8 cellular contexts compared by ENCODE assay signal in genomic region chr17:28598799-28599310, GRCh38. TPM values are rescaled to one million over a fixed set of nuclear protein-coding genes. Genes with fewer than 3 reads are reported as not detected.
DNase-seq lines count a peak whose midpoint lies in the region; ATAC-seq and TF ChIP-seq lines count a peak whose summit lies in the region.

A gene with protein sequence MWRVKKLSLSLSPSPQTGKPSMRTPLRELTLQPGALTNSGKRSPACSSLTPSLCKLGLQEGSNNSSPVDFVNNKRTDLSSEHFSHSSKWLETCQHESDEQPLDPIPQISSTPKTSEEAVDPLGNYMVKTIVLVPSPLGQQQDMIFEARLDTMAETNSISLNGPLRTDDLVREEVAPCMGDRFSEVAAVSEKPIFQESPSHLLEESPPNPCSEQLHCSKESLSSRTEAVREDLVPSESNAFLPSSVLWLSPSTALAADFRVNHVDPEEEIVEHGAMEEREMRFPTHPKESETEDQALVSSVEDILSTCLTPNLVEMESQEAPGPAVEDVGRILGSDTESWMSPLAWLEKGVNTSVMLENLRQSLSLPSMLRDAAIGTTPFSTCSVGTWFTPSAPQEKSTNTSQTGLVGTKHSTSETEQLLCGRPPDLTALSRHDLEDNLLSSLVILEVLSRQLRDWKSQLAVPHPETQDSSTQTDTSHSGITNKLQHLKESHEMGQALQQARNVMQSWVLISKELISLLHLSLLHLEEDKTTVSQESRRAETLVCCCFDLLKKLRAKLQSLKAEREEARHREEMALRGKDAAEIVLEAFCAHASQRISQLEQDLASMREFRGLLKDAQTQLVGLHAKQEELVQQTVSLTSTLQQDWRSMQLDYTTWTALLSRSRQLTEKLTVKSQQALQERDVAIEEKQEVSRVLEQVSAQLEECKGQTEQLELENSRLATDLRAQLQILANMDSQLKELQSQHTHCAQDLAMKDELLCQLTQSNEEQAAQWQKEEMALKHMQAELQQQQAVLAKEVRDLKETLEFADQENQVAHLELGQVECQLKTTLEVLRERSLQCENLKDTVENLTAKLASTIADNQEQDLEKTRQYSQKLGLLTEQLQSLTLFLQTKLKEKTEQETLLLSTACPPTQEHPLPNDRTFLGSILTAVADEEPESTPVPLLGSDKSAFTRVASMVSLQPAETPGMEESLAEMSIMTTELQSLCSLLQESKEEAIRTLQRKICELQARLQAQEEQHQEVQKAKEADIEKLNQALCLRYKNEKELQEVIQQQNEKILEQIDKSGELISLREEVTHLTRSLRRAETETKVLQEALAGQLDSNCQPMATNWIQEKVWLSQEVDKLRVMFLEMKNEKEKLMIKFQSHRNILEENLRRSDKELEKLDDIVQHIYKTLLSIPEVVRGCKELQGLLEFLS (minus strand): TSS chr17:28599025. CDS start chr17:28598946, 79 bp downstream.

- TF ChIP-seq CTCF in SK-N-SH (IDR thresholded peaks at IDR 0.05): no peak

- H2AFZ ChIP-seq in SK-N-SH (ENCODE audit: low read depth): peak within 1 kb of the TSS; percentile 93

- no peaks in the 10 kb centered on the region for H4K20me1 ChIP-seq in SK-N-SH (ENCODE audit: insufficient read depth)

- DNase-seq in GM04504 (ENCODE audit: low read depth) (peak; percentile 75), NCI-H1048 (lab: John Stamatoyannopoulos, UW) (peak; percentile 76), SK-N-SH (peak; percentile 99), germinal center (ENCODE audit: low spot score) (peak; percentile 99), non-pigmented ciliary epithelial cell (ENCODE audit: low read depth) (peak; percentile 57), superior temporal gyrus (ENCODE audit: extremely low spot score) (peak; percentile 87)
- peak; percentile 94 for DNase-seq in activated naive CD4-positive, alpha-beta T cell treated with anti-CD3 and anti-CD28 coated beads, Interleukin-2, amount 50 U/mL, for 16 hours

- no peaks in the 10 kb centered on the region for H3K9me3 ChIP-seq in SK-N-SH

- peaks cover 25% of the 10 kb centered on the region for H3F3A ChIP-seq in SK-N-SH (replicated peaks; ENCODE audit: insufficient read depth)

- no peak for TF ChIP-seq EP300 in SK-N-SH (IDR thresholded peaks at IDR 0.05; ENCODE audit: borderline replicate concordance in 1 of 2, low read depth in 1 of 2, low read length in 1 of 2)

- peak within 1 kb of the TSS; percentile 75 to 94 for H3K27ac ChIP-seq in SK-N-SH (ENCODE audit: low read depth in 2 of 2, low read length in 1 of 2)

- peak within 1 kb of the TSS; percentile 65 to 83 for H3K4me3 ChIP-seq in SK-N-SH (ENCODE audit: low read depth in 2 of 2, low read length in 1 of 2)

- no peaks in the 10 kb centered on the region for H3K9me2 ChIP-seq in SK-N-SH

- peaks cover 46% of the 10 kb centered on the region for H3K79me2 ChIP-seq in SK-N-SH (ENCODE audit: insufficient read depth)

- ATAC-seq in HG02571 (IDR thresholded peaks at IDR 0.05; ENCODE audit: unreplicated experiment): peak; percentile 81

- H3K36me3 ChIP-seq in SK-N-SH (replicated peaks in 1 of 2; ENCODE audit: control insufficient read depth in 1 of 2, insufficient read depth in 2 of 2, low read length in 1 of 2): peaks cover 0 to 3% of the 10 kb centered on the region in 2 experiments

- peaks cover 6 to 9% of the 10 kb centered on the region in 2 experiments; a peak in 1 of 4 replicates for H3K4me1 ChIP-seq in SK-N-SH (ENCODE audit: control insufficient read depth in 1 of 2, insufficient read depth in 2 of 2, low read depth in 1 of 2, low read length in 1 of 2)

- TF ChIP-seq RAD21 in SK-N-SH (IDR thresholded peaks at IDR 0.05; ENCODE audit: low read length): no peak

- WGBS in SK-N-SH (ENCODE audit: low lambda C conversion rate): 0% methylated on average over 5 of the region's 44 CpGs

- peak within 1 kb of the TSS; percentile 87 for H3K9ac ChIP-seq in SK-N-SH

- POLR2A ChIA-PET in SK-N-SH (lab: Yijun Ruan, JAX): interaction anchor here (0.6 to 0.8 kb wide), 2 partner anchors 17 to 27 kb away, joined by 3 read pairs; no protein-coding TSS in a partner anchor

- CTCF ChIA-PET in SK-N-SH (lab: Yijun Ruan, JAX): interaction anchor here (0.6 to 2.3 kb wide), 7 partner anchors 10 to 52 kb away, joined by 3 to 7 read pairs (median 4); partner anchors contain the start of gene BLTP2

- H3K4me2 ChIP-seq in SK-N-SH: peak within 1 kb of the TSS; percentile 93

- no peaks in the 10 kb centered on the region for H3K27me3 ChIP-seq in SK-N-SH (ENCODE audit: insufficient read depth)

TF ChIP-seq in SK-N-SH, 30 proteins besides CTCF, POLR2A, EP300 and RAD21 (continues in another document):
- TF ChIP-seq, protein P1, sequence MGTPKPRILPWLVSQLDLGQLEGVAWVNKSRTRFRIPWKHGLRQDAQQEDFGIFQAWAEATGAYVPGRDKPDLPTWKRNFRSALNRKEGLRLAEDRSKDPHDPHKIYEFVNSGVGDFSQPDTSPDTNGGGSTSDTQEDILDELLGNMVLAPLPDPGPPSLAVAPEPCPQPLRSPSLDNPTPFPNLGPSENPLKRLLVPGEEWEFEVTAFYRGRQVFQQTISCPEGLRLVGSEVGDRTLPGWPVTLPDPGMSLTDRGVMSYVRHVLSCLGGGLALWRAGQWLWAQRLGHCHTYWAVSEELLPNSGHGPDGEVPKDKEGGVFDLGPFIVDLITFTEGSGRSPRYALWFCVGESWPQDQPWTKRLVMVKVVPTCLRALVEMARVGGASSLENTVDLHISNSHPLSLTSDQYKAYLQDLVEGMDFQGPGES (IDR thresholded peaks at IDR 0.05; ENCODE audit: low read depth, low read length): no peak
- TF ChIP-seq MXI1 (IDR thresholded peaks at IDR 0.05; ENCODE audit: low read depth, low read length) (peak; percentile 90), TCF12 (IDR thresholded peaks at IDR 0.05) (no peak), YY1 (IDR thresholded peaks at IDR 0.05; ENCODE audit: low read depth) (peak; percentile 86), USF1 (IDR thresholded peaks at IDR 0.05; ENCODE audit: borderline replicate concordance, low read depth) (no peak), ELF1 (IDR thresholded peaks at IDR 0.05) (peak; percentile 46; the same call in 1 of the 2 replicates), NRF1 (IDR thresholded peaks at IDR 0.05; ENCODE audit: low read depth, low read length) (peak; percentile 34; the same call in 1 of the 2 replicates), FOSL2 (IDR thresholded peaks at IDR 0.05; ENCODE audit: borderline replicate concordance, low read depth) (no peak), FOXJ3 (CRISPR knock-in tag; IDR thresholded peaks at IDR 0.05) (no peak), GABPA (IDR thresholded peaks at IDR 0.05; ENCODE audit: low read depth) (no peak), MAX (IDR thresholded peaks at IDR 0.05; ENCODE audit: low read depth) (peak; percentile 71; the same call in 1 of the 2 replicates), CHD2 (IDR thresholded peaks at IDR 0.05; ENCODE audit: low read length, partially characterized antibody) (no peak), RCOR1 (IDR thresholded peaks at IDR 0.05; ENCODE audit: low read length) (no peak), EZH2phosphoT487 (IDR thresholded peaks at IDR 0.05; ENCODE audit: borderline replicate concordance, low read depth) (no peak), FOXM1 (IDR thresholded peaks at IDR 0.05; ENCODE audit: low read depth) (peak; percentile 87)
- TF ChIP-seq, protein P2, sequence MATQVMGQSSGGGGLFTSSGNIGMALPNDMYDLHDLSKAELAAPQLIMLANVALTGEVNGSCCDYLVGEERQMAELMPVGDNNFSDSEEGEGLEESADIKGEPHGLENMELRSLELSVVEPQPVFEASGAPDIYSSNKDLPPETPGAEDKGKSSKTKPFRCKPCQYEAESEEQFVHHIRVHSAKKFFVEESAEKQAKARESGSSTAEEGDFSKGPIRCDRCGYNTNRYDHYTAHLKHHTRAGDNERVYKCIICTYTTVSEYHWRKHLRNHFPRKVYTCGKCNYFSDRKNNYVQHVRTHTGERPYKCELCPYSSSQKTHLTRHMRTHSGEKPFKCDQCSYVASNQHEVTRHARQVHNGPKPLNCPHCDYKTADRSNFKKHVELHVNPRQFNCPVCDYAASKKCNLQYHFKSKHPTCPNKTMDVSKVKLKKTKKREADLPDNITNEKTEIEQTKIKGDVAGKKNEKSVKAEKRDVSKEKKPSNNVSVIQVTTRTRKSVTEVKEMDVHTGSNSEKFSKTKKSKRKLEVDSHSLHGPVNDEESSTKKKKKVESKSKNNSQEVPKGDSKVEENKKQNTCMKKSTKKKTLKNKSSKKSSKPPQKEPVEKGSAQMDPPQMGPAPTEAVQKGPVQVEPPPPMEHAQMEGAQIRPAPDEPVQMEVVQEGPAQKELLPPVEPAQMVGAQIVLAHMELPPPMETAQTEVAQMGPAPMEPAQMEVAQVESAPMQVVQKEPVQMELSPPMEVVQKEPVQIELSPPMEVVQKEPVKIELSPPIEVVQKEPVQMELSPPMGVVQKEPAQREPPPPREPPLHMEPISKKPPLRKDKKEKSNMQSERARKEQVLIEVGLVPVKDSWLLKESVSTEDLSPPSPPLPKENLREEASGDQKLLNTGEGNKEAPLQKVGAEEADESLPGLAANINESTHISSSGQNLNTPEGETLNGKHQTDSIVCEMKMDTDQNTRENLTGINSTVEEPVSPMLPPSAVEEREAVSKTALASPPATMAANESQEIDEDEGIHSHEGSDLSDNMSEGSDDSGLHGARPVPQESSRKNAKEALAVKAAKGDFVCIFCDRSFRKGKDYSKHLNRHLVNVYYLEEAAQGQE (IDR thresholded peaks at IDR 0.05; ENCODE audit: low read depth, low read length): no peak
- TF ChIP-seq, protein P3, sequence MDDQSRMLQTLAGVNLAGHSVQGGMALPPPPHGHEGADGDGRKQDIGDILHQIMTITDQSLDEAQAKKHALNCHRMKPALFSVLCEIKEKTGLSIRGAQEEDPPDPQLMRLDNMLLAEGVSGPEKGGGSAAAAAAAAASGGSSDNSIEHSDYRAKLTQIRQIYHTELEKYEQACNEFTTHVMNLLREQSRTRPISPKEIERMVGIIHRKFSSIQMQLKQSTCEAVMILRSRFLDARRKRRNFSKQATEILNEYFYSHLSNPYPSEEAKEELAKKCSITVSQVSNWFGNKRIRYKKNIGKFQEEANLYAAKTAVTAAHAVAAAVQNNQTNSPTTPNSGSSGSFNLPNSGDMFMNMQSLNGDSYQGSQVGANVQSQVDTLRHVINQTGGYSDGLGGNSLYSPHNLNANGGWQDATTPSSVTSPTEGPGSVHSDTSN (IDR thresholded peaks at IDR 0.05): no peak

RNA-seq across cellular contexts. Expression of the gene that starts here (rescaled TPM):
- 36.5 and 42.3 TPM in 2 replicates for polyA plus RNA-seq in SK-N-SH (2012; rRNA removed)
- 28.0 and 31.0 TPM in 2 replicates for polyA plus RNA-seq in SK-N-SH (2012; cell fraction: cytosol; rRNA removed)
- 100 and 104 TPM in 2 replicates for polyA plus RNA-seq in SK-N-SH (2012; cell fraction: nucleus; rRNA removed)

Comparison
In these comparisons a context has a peak if more than half of its experiments do, and no peak if none do; other contexts are left out.
1. Peak in every context shown above with its lines: DNase-seq, ATAC-seq, H3K4me3 ChIP-seq and H3K27ac ChIP-seq.